9 cellular contexts compared by ENCODE assay signal in the genomic region with DNA sequence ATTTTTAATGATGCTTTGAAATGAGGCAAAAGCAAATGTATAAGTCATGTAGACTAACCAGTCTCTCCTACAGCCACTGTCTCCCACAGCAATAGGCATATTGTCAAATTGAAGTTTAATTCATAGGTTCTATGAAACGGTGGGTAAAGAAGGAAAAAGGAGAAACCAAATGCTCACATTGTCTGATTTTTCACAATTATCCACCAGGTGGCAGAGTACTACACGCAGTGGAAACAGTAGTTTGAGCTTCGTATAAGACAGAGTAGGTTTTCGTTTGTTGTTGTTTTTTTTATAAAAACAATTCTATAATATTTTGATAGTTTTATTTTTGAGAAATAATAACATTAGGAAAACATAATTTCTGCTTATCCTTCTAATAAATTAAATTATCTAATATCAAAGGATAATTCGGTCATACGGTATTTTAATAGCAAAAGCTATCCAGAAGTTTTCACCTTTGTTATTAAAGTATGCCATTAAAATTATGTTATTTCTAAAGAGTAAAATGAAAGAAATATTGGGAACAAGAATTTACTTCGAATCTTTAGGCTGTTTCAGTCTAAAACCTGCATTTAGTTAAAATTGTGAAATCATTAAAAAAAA. TPM values are rescaled to one million over a fixed set of nuclear protein-coding genes. Genes with fewer than 3 reads are reported as not detected.
DNase-seq lines count a peak whose midpoint lies in the region; ATAC-seq, FAIRE-seq and TF ChIP-seq lines count a peak whose summit lies in the region.
"Had no signal": no experiment of that assay in that cellular context is flagged by ENCODE, and none has a peak within 500 bp of the region (broad histone marks: within the 10 kb centered on the region; RNA-seq: fewer than 3 reads in every experiment).

No MANE protein-coding gene starts in this region.

- H3K4me3 Mint-ChIP-seq in activated CD4-positive, alpha-beta T cell treated with anti-CD3 and anti-CD28 coated beads, Interleukin-2, amount 10 ng/mL, durations not matched to agents 24 days and 14 days: no peak overlapping the region
- H3K4me3 Mint-ChIP-seq in activated T-helper 17 cell treated with anti-CD3 and anti-CD28 coated beads, Interleukin-2, amount 50 U/mL, for 72 hours: no peak overlapping the region
- H3K4me3 Mint-ChIP-seq: dendritic cell treated with granulocyte-macrophage colony-stimulating factor and Interleukin-4, amounts not matched to agents 40 ng/mL and 50 ng/mL, for 4 days had no signal

- H3K4me1 Mint-ChIP-seq in activated CD4-positive, alpha-beta T cell treated with anti-CD3 and anti-CD28 coated beads, Interleukin-2, amount 10 ng/mL, durations not matched to agents 24 days and 14 days: no peaks in the 10 kb centered on the region
- no peaks in the 10 kb centered on the region for H3K4me1 Mint-ChIP-seq in activated T-helper 17 cell treated with anti-CD3 and anti-CD28 coated beads, Interleukin-2, amount 50 U/mL, for 72 hours

- H3K27me3 Mint-ChIP-seq in activated CD4-positive, alpha-beta T cell treated with anti-CD3 and anti-CD28 coated beads, Interleukin-2, amount 10 ng/mL, durations not matched to agents 24 days and 14 days: peaks cover 10% of the 10 kb centered on the region
- H3K27me3 Mint-ChIP-seq in activated T-helper 17 cell treated with anti-CD3 and anti-CD28 coated beads, Interleukin-2, amount 50 U/mL, for 72 hours: peaks cover 13% of the 10 kb centered on the region
- H3K27me3 Mint-ChIP-seq: dendritic cell treated with granulocyte-macrophage colony-stimulating factor and Interleukin-4, amounts not matched to agents 40 ng/mL and 50 ng/mL, for 4 days had no signal

- H2AFZ ChIP-seq in GM23248 (no peak overlapping the region), MM.1S (ENCODE audit: low read length) (no peak overlapping the region)

- no peak for TF ChIP-seq POLR2A in erythroblast (IDR thresholded peaks at IDR 0.05; ENCODE audit: low read length)

- H3K27ac ChIP-seq in GM23248 (no peak overlapping the region), MM.1S (ENCODE audit: low read length) (no peak overlapping the region), RWPE2 (ENCODE audit: poor library complexity, severe bottlenecking) (no peak overlapping the region), pancreas (no peak overlapping the region)

- H3K4me1 ChIP-seq in GM23248 (ENCODE audit: insufficient read depth): no peaks in the 10 kb centered on the region
- no peaks in the 10 kb centered on the region for H3K4me1 ChIP-seq in MM.1S (ENCODE audit: low read length)
- H3K4me1 ChIP-seq in RWPE2 (ENCODE audit: insufficient read depth, poor library complexity, severe bottlenecking): no peaks in the 10 kb centered on the region
- H3K4me1 ChIP-seq in pancreas: no peaks in the 10 kb centered on the region

- TF ChIP-seq CTCF in MM.1S (IDR thresholded peaks at IDR 0.05; ENCODE audit: low read length) (peak; percentile 60), RWPE2 (IDR thresholded peaks at IDR 0.05; ENCODE audit: poor library complexity, severe bottlenecking) (peak; percentile 89), pancreas (IDR thresholded peaks at IDR 0.05) (peak in 3 of 4 donors; percentile 54 to 58 (median 56))

- no peaks in the 10 kb centered on the region for H3K9me2 ChIP-seq in GM23248 (ENCODE audit: insufficient read depth)
- H3K9me2 ChIP-seq in MM.1S (replicated peaks; ENCODE audit: insufficient read depth, low read length): no peaks in the 10 kb centered on the region

- H3K9ac ChIP-seq in GM23248 (no peak overlapping the region), MM.1S (ENCODE audit: low read length) (no peak overlapping the region)

- H3K4me2 ChIP-seq in GM23248 (ENCODE audit: unreplicated experiment): no peak overlapping the region
- no peak overlapping the region for H3K4me2 ChIP-seq in MM.1S (ENCODE audit: low read depth, low read length)

- in situ Hi-C loops in GM23248 (cut with MboI): loop anchor here (5.0 kb wide), 1 partner anchor 430 kb away; no protein-coding TSS in a partner anchor

- WGBS in GM23248 (ENCODE audit: low coverage in 1 of 2, low lambda C conversion rate in 2 of 2, missing lambda C conversion rate in 2 of 2), 2 experiments: 22 to 24% methylated on average over 7 of the region's 7 CpGs
- WGBS in pancreas, 2 donors: 16 to 18% methylated on average over 7 of the region's 7 CpGs

- H3K9me3 ChIP-seq in GM23248 (ENCODE audit: low read depth) (no peaks in the 10 kb centered on the region), MM.1S (replicated peaks; ENCODE audit: insufficient read depth, low read length) (no peaks in the 10 kb centered on the region), RWPE2 (ENCODE audit: severe bottlenecking) (no peaks in the 10 kb centered on the region), pancreas (no peaks in the 10 kb centered on the region)

- intact Hi-C loops in activated CD4-positive, alpha-beta T cell treated with anti-CD3 and anti-CD28 coated beads, Interleukin-2, amount 10 ng/mL, durations not matched to agents 24 days and 14 days (cut with micrococcal nuclease): loop anchor here (10.0 kb wide), 1 partner anchor 363 kb away; the partner anchor contains the start of gene LHX8
- intact Hi-C loops in pancreas (cut with DNase I): loop anchor here in 1 of 3 donors (5.0 kb wide), 1 partner anchor 425 kb away; no protein-coding TSS in a partner anchor

- peak; percentile 74 for DNase-seq in activated CD4-positive, alpha-beta T cell treated with anti-CD3 and anti-CD28 coated beads, Interleukin-2, amount 10 ng/mL, durations not matched to agents 24 days and 14 days
- DNase-seq in activated CD4-positive, alpha-beta T cell treated with anti-CD3 and anti-CD28 coated beads for 48 hours: no peak
- peak; percentile 65 for DNase-seq in GM23248
- peak; percentile 65 for DNase-seq in MM.1S
- DNase-seq in RWPE2 (ENCODE audit: low spot score): no peak
- peak; percentile 32 to 56 for DNase-seq in erythroblast (lab: John Stamatoyannopoulos, UW)
- DNase-seq in pancreas: peak in 1 of 6 donors; percentile 15

- H3K4me3 ChIP-seq in GM23248: no peak overlapping the region
- no peak overlapping the region for H3K4me3 ChIP-seq in MM.1S (ENCODE audit: low read length)
- no peak overlapping the region for H3K4me3 ChIP-seq in RWPE2 (ENCODE audit: severe bottlenecking)
- H3K4me3 ChIP-seq in pancreas: no peak overlapping the region

- H3K27ac Mint-ChIP-seq in activated CD4-positive, alpha-beta T cell treated with anti-CD3 and anti-CD28 coated beads, Interleukin-2, amount 10 ng/mL, durations not matched to agents 24 days and 14 days: no peak overlapping the region
- no peak overlapping the region for H3K27ac Mint-ChIP-seq in activated T-helper 17 cell treated with anti-CD3 and anti-CD28 coated beads, Interleukin-2, amount 50 U/mL, for 72 hours
- H3K27ac Mint-ChIP-seq: dendritic cell treated with granulocyte-macrophage colony-stimulating factor and Interleukin-4, amounts not matched to agents 40 ng/mL and 50 ng/mL, for 4 days had no signal

- H3K9me3 Mint-ChIP-seq in activated CD4-positive, alpha-beta T cell treated with anti-CD3 and anti-CD28 coated beads, Interleukin-2, amount 10 ng/mL, durations not matched to agents 24 days and 14 days: no peaks in the 10 kb centered on the region
- H3K9me3 Mint-ChIP-seq in activated T-helper 17 cell treated with anti-CD3 and anti-CD28 coated beads, Interleukin-2, amount 50 U/mL, for 72 hours: no peaks in the 10 kb centered on the region
- H3K9me3 Mint-ChIP-seq: dendritic cell treated with granulocyte-macrophage colony-stimulating factor and Interleukin-4, amounts not matched to agents 40 ng/mL and 50 ng/mL, for 4 days had no signal

- H3F3A ChIP-seq in GM23248 (ENCODE audit: insufficient read depth) (no peaks in the 10 kb centered on the region), MM.1S (ENCODE audit: insufficient read depth, low read length) (no peaks in the 10 kb centered on the region)

- H3K79me2 ChIP-seq in GM23248 (ENCODE audit: insufficient read depth): no peaks in the 10 kb centered on the region
- no peaks in the 10 kb centered on the region for H3K79me2 ChIP-seq in MM.1S (ENCODE audit: low read length)

- FAIRE-seq in pancreas (lab: Jason Lieb, UNC): peak; percentile 91

- H3K36me3 ChIP-seq in GM23248 (ENCODE audit: low read depth) (no peaks in the 10 kb centered on the region), MM.1S (replicated peaks; ENCODE audit: insufficient read depth, low read length) (no peaks in the 10 kb centered on the region), RWPE2 (ENCODE audit: low read depth) (no peaks in the 10 kb centered on the region), pancreas (no peaks in the 10 kb centered on the region)

- no peaks in the 10 kb centered on the region for H3K36me3 Mint-ChIP-seq in activated CD4-positive, alpha-beta T cell treated with anti-CD3 and anti-CD28 coated beads, Interleukin-2, amount 10 ng/mL, durations not matched to agents 24 days and 14 days (ENCODE audit: low read depth)
- no peaks in the 10 kb centered on the region for H3K36me3 Mint-ChIP-seq in activated T-helper 17 cell treated with anti-CD3 and anti-CD28 coated beads, Interleukin-2, amount 50 U/mL, for 72 hours (ENCODE audit: low read depth)

- peak; percentile 52; the same call in 1 of the 3 replicates for ATAC-seq in RWPE2 (ENCODE audit: low read depth)
- peak in 3 of 4 donors; percentile 70 to 82 (median 78) for ATAC-seq in pancreas
- ATAC-seq in activated T-helper 17 cell treated with anti-CD3 and anti-CD28 coated beads, Interleukin-2, amount 50 U/mL, for 72 hours (replicated peaks): no peak

- peaks cover 18% of the 10 kb centered on the region for H3K27me3 ChIP-seq in GM23248 (replicated peaks; ENCODE audit: insufficient read depth)
- no peaks in the 10 kb centered on the region for H3K27me3 ChIP-seq in MM.1S (replicated peaks; ENCODE audit: insufficient read depth, low read length)
- H3K27me3 ChIP-seq in RWPE2 (ENCODE audit: insufficient read depth, poor library complexity, severe bottlenecking): peaks cover 17% of the 10 kb centered on the region
- peaks cover 0 to 7% (median 0%) of the 10 kb centered on the region in 4 donors for H3K27me3 ChIP-seq in pancreas

- no peaks in the 10 kb centered on the region for H4K20me1 ChIP-seq in GM23248 (ENCODE audit: insufficient read depth)
- no peaks in the 10 kb centered on the region for H4K20me1 ChIP-seq in MM.1S (ENCODE audit: insufficient read depth, low read length)

RNA-seq across cellular contexts. Expression of gene TYW3, which starts 39.1 kb away (rescaled TPM):
- total RNA-seq in activated CD4-positive, alpha-beta T cell treated with anti-CD3 and anti-CD28 coated beads, Interleukin-2, amount 10 ng/mL, durations not matched to agents 24 days and 14 days: 39.8 and 40.0 TPM in 2 replicates
- total RNA-seq in GM23248 (2014; rRNA removed; shearing (Covaris generic)): 13.9 and 16.0 TPM in 2 replicates
- polyA plus RNA-seq in GM23248 (2016; fragmentation: Nextera tagmentation; extraction: Ambion mirVana) (15.4 and 16.0 TPM in 2 replicates), pancreas (10 to 100 TPM in 1 of 2 donors, 1 to 10 TPM in 1; 9.4 to 12.4 TPM)
- 10 to 100 TPM in 1 of 6 donors, 1 to 10 TPM in 5; 5.0 to 10.3 (median 8.1) TPM for total RNA-seq in pancreas
- total RNA-seq in activated T-helper 17 cell treated with anti-CD3 and anti-CD28 coated beads, Interleukin-2, amount 50 U/mL, for 72 hours: 10 to 100 TPM; 27.9 to 37.3 TPM

RNA-seq across cellular contexts. Expression of gene CRYZ, which starts 39.2 kb away (rescaled TPM):
- 18.6 and 20.0 TPM in 2 replicates for total RNA-seq in activated CD4-positive, alpha-beta T cell treated with anti-CD3 and anti-CD28 coated beads, Interleukin-2, amount 10 ng/mL, durations not matched to agents 24 days and 14 days
- 23.5 and 28.3 TPM in 2 replicates for total RNA-seq in GM23248 (2014; rRNA removed; shearing (Covaris generic))
- polyA plus RNA-seq in GM23248 (2016; fragmentation: Nextera tagmentation; extraction: Ambion mirVana): 26.1 and 26.9 TPM in 2 replicates
- 10 to 100 TPM; 39.3 to 65.5 (median 54.9) TPM for total RNA-seq in pancreas
- polyA plus RNA-seq in pancreas: 10 to 100 TPM; 38.3 to 71.6 TPM
- 10 to 100 TPM; 47.7 to 56.5 TPM for total RNA-seq in activated T-helper 17 cell treated with anti-CD3 and anti-CD28 coated beads, Interleukin-2, amount 50 U/mL, for 72 hours

Comparison
In these comparisons a context has a peak if more than half of its experiments do, and no peak if none do; other contexts are left out.
1. DNase-seq: peak in activated CD4-positive, alpha-beta T cell treated with anti-CD3 and anti-CD28 coated beads, Interleukin-2, amount 10 ng/mL, durations not matched to agents 24 days and 14 days (single experiment), GM23248 (single experiment), MM.1S (single experiment) and erythroblast (2 of 2); none in activated CD4-positive, alpha-beta T cell treated with anti-CD3 and anti-CD28 coated beads for 48 hours (single experiment) and RWPE2 (single experiment).
2. Peak in every context shown above with its lines, with median percentiles within 50 percentile points of each other: CTCF ChIP-seq.